ENCODE assay signal across 1 cellular context in the genomic region with DNA sequence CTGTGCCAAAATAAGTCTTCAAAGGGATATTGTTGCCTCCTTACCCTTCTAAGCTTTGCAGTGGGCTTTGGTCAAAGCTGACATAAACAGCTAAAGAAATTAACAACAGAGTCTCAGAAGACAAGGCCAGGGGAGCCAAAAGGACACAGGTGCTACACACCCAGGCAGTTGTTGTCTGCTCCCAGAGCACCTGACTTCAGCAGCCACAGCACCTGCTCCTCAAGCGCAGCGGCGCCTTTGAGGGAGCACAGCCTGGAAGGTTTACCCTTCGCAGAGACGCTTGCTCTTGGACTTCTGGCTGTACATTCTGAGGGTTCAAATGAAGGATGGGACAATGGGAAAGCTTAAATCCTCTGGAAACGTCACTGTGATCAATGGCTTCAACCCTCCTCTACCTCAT.
TF ChIP-seq lines count a peak whose summit lies in the region.

No MANE protein-coding gene starts in this region.

TF ChIP-seq in HepG2, 621 proteins besides CTCF, POLR2A, EP300 and RAD21 (continued from another document):
- TF ChIP-seq, protein P1, sequence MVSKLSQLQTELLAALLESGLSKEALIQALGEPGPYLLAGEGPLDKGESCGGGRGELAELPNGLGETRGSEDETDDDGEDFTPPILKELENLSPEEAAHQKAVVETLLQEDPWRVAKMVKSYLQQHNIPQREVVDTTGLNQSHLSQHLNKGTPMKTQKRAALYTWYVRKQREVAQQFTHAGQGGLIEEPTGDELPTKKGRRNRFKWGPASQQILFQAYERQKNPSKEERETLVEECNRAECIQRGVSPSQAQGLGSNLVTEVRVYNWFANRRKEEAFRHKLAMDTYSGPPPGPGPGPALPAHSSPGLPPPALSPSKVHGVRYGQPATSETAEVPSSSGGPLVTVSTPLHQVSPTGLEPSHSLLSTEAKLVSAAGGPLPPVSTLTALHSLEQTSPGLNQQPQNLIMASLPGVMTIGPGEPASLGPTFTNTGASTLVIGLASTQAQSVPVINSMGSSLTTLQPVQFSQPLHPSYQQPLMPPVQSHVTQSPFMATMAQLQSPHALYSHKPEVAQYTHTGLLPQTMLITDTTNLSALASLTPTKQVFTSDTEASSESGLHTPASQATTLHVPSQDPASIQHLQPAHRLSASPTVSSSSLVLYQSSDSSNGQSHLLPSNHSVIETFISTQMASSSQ (IDR thresholded peaks at IDR 0.05; ENCODE audit: low read depth), result no peak
- TF ChIP-seq, protein P1 (CRISPR knock-in tag; IDR thresholded peaks at IDR 0.05; ENCODE audit: borderline replicate concordance), result peak; percentile 21; the same call in 1 of the 2 replicates
- TF ChIP-seq, protein P2, sequence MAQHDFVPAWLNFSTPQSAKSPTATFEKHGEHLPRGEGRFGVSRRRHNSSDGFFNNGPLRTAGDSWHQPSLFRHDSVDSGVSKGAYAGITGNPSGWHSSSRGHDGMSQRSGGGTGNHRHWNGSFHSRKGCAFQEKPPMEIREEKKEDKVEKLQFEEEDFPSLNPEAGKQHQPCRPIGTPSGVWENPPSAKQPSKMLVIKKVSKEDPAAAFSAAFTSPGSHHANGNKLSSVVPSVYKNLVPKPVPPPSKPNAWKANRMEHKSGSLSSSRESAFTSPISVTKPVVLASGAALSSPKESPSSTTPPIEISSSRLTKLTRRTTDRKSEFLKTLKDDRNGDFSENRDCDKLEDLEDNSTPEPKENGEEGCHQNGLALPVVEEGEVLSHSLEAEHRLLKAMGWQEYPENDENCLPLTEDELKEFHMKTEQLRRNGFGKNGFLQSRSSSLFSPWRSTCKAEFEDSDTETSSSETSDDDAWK (CRISPR knock-in tag; IDR thresholded peaks at IDR 0.05), result no peak
